Comparison of ENCODE assay signal across 34 cellular contexts in genomic region chr10:20932606-20933005, GRCh38. TPM values are rescaled to one million over a fixed set of nuclear protein-coding genes. Genes with fewer than 3 reads are reported as not detected.
"Had no signal": no experiment of that assay in that cellular context is flagged by ENCODE, and none has a peak within 500 bp of the region (broad histone marks: within the 10 kb centered on the region; RNA-seq: fewer than 3 reads in every experiment).

No MANE protein-coding gene starts in this region.

- H3K4me1 ChIP-seq: adrenal gland, ascending aorta, body of pancreas had no signal

- DNase-seq: activated effector memory CD4-positive, alpha-beta T cell treated with anti-CD3 and anti-CD28 coated beads, Interleukin-2, amount 50 U/mL, for 16 hours; activated effector memory CD4-positive, alpha-beta T cell treated with Interleukin-2 at 50 U/mL for 16 hours; activated gamma-delta T cell; activated gamma-delta T cell treated with Interleukin-2 at 50 U/mL for 16 hours; activated naive CD4-positive, alpha-beta T cell; activated naive CD4-positive, alpha-beta T cell treated with anti-CD3 and anti-CD28 coated beads for 36 hours; activated naive CD4-positive, alpha-beta T cell treated with anti-CD3 and anti-CD28 coated beads, Interleukin-2, amount 10 ng/mL, durations not matched to agents 7 days and 5 days; activated naive CD4-positive, alpha-beta T cell treated with anti-CD3 and anti-CD28 coated beads, Interleukin-2, amount 50 U/mL, for 16 hours; activated naive CD4-positive, alpha-beta T cell treated with Interleukin-2 at 50 U/mL for 16 hours; activated naive CD8-positive, alpha-beta T cell treated with anti-CD3 and anti-CD28 coated beads for 36 hours; activated naive CD8-positive, alpha-beta T cell treated with anti-CD3 and anti-CD28 coated beads, Interleukin-2, amount 10 ng/mL, durations not matched to agents 7 days and 5 days; activated naive CD8-positive, alpha-beta T cell treated with anti-CD3 and anti-CD28 coated beads, Interleukin-2, amount 50 U/mL, for 24 hours; activated T-cell treated with anti-CD3 and anti-CD28 coated beads for 4 hours; activated T-cell treated with anti-CD3 and anti-CD28 coated beads, Interleukin-2, amount 50 U/mL, for 1 hour; activated T-cell treated with anti-CD3 and anti-CD28 coated beads, Interleukin-2, amount 50 U/mL, for 24 hours; activated T-cell treated with anti-CD3 and anti-CD28 coated beads, Interleukin-2, amount 50 U/mL, for 4 hours; activated T-cell treated with anti-CD3 and anti-CD28 coated beads, Interleukin-2, amount 50 U/mL, for 48 hours; activated T-cell treated with anti-CD3 and anti-CD28 coated beads, Interleukin-2, amount 50 U/mL, for 72 hours; adrenal gland; amniotic stem cell; amygdala; anterior cingulate cortex; aorta; body of pancreas; brain microvascular endothelial cell; caudate nucleus; central memory CD4-positive, alpha-beta T cell; cerebellar nuclear complex had no signal

- H3K9me3 ChIP-seq: adrenal gland, ascending aorta, body of pancreas had no signal

- FAIRE-seq: astrocyte, bronchial epithelial cell had no signal

- H3K36me3 ChIP-seq: adrenal gland, ascending aorta, brain microvascular endothelial cell, cardiac muscle cell had no signal

- H3K4me3 ChIP-seq: adrenal gland, ascending aorta, body of pancreas, cardiac muscle cell had no signal

- H3K27me3 ChIP-seq: adrenal gland, ascending aorta, body of pancreas, brain microvascular endothelial cell, cardiac muscle cell had no signal

- H3K27ac ChIP-seq: adrenal gland, ascending aorta, body of pancreas, brain microvascular endothelial cell, cardiac muscle cell had no signal

- ATAC-seq: activated naive CD4-positive, alpha-beta T cell treated with anti-CD3 and anti-CD28 coated beads, Interleukin-2, amount 50 U/mL, for 72 hours; activated naive CD8-positive, alpha-beta T cell treated with anti-CD3 and anti-CD28 coated beads, Interleukin-2, amount 50 U/mL, for 24 hours; activated T-cell treated with anti-CD3 and anti-CD28 coated beads, Interleukin-2, amount 50 U/mL, for 4 hours; activated T-cell treated with anti-CD3 and anti-CD28 coated beads, Interleukin-2, amount 50 U/mL, for 72 hours; activated T-helper 17 cell treated with anti-CD3 and anti-CD28 coated beads, Interleukin-2, amount 50 U/mL, for 72 hours; body of pancreas had no signal

RNA-seq across cellular contexts. Expression of gene NEBL, which starts 35.5 kb away (rescaled TPM):
- total RNA-seq: activated naive CD8-positive, alpha-beta T cell treated with anti-CD3 and anti-CD28 coated beads, Interleukin-2, amount 10 ng/mL, durations not matched to agents 7 days and 5 days; activated T-helper 17 cell treated with anti-CD3 and anti-CD28 coated beads, Interleukin-2, amount 50 U/mL, for 72 hours had no signal
